ENCODE assay signal across 1 cellular context in the genomic region with DNA sequence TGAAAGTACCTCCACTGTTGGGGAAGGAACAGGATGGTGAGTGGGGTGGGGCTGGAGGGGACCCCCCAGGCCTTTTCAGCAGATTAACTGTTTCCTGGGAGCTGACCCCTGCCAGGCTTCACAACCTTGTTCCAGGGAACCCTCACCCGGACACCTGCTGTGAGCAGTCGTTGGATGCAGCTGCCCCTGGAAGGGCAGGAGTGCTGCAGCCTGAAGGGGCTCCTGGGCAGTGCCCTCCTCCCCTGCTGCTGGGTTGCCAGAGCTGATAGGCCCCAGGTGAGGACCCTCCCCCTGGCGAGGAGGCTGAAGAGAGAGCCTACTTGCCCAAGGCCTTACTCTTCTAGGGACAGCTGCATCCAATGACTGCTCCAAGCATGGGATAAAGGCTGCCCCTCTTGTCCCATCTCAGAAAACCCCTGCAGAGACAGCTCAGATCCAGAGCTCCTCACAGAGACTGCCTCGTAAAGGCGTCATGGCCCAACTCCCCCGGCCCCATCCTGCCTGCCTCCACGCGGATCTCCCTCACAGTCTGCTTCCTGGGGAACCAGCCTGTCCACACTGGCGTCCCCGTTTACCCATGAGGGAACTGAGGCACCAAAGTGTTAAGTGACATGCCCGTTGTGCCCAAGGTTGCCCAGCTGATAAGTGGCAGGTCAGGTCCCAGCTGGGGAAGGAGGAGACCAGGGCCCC.
TF ChIP-seq lines count a peak whose summit lies in the region.

No MANE protein-coding gene starts in this region.

TF ChIP-seq in HepG2, 621 proteins besides CTCF, POLR2A, EP300 and RAD21:
- TF ChIP-seq ZNF652 (CRISPR knock-in tag; IDR thresholded peaks at IDR 0.05; ENCODE audit: borderline replicate concordance, low read depth) (no peak), ZNF780A (CRISPR knock-in tag; IDR thresholded peaks at IDR 0.05) (no peak), NONO (IDR thresholded peaks at IDR 0.05) (no peak), NONO (CRISPR knock-in tag; conservative IDR thresholded peaks at IDR 0.05) (no peak), TCF12 (IDR thresholded peaks at IDR 0.05) (no peak), TCF12 (CRISPR knock-in tag; IDR thresholded peaks at IDR 0.05) (no peak), ZNF543 (CRISPR knock-in tag; IDR thresholded peaks at IDR 0.05) (no peak), NR2F2 (IDR thresholded peaks at IDR 0.05; ENCODE audit: borderline replicate concordance, low read depth) (no peak), SIX1 (CRISPR knock-in tag; IDR thresholded peaks at IDR 0.05; ENCODE audit: borderline replicate concordance) (no peak), ZFAT (CRISPR knock-in tag; conservative IDR thresholded peaks at IDR 0.05) (no peak), NCOA1 (CRISPR knock-in tag; IDR thresholded peaks at IDR 0.05) (no peak), FOXA3 (CRISPR knock-in tag; IDR thresholded peaks at IDR 0.05) (no peak), PHF21A (CRISPR knock-in tag; IDR thresholded peaks at IDR 0.05) (no peak)
- TF ChIP-seq, protein P1, sequence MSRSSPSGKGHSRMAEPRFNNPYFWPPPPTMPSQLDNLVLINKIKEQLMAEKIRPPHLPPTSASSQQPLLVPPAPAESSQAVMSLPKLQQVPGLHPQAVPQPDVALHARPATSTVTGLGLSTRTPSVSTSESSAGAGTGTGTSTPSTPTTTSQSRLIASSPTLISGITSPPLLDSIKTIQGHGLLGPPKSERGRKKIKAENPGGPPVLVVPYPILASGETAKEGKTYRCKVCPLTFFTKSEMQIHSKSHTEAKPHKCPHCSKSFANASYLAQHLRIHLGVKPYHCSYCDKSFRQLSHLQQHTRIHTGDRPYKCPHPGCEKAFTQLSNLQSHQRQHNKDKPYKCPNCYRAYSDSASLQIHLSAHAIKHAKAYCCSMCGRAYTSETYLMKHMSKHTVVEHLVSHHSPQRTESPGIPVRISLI (CRISPR knock-in tag; IDR thresholded peaks at IDR 0.05; ENCODE audit: borderline replicate concordance) = no peak
- TF ChIP-seq, protein P2, sequence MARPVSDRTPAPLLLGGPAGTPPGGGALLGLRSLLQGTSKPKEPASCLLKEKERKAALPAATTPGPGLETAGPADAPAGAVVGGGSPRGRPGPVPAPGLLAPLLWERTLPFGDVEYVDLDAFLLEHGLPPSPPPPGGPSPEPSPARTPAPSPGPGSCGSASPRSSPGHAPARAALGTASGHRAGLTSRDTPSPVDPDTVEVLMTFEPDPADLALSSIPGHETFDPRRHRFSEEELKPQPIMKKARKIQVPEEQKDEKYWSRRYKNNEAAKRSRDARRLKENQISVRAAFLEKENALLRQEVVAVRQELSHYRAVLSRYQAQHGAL (CRISPR knock-in tag; IDR thresholded peaks at IDR 0.05; ENCODE audit: not compliant biosample characterization) = no peak
- TF ChIP-seq, protein P3, sequence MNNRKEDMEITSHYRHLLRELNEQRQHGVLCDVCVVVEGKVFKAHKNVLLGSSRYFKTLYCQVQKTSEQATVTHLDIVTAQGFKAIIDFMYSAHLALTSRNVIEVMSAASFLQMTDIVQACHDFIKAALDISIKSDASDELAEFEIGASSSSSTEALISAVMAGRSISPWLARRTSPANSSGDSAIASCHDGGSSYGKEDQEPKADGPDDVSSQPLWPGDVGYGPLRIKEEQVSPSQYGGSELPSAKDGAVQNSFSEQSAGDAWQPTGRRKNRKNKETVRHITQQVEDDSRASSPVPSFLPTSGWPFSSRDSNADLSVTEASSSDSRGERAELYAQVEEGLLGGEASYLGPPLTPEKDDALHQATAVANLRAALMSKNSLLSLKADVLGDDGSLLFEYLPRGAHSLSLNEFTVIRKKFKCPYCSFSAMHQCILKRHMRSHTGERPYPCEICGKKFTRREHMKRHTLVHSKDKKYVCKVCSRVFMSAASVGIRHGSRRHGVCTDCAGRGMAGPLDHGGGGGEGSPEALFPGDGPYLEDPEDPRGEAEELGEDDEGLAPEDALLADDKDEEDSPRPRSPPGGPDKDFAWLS (CRISPR knock-in tag; IDR thresholded peaks at IDR 0.05; ENCODE audit: borderline replicate concordance) = no peak
- TF ChIP-seq, protein P4, sequence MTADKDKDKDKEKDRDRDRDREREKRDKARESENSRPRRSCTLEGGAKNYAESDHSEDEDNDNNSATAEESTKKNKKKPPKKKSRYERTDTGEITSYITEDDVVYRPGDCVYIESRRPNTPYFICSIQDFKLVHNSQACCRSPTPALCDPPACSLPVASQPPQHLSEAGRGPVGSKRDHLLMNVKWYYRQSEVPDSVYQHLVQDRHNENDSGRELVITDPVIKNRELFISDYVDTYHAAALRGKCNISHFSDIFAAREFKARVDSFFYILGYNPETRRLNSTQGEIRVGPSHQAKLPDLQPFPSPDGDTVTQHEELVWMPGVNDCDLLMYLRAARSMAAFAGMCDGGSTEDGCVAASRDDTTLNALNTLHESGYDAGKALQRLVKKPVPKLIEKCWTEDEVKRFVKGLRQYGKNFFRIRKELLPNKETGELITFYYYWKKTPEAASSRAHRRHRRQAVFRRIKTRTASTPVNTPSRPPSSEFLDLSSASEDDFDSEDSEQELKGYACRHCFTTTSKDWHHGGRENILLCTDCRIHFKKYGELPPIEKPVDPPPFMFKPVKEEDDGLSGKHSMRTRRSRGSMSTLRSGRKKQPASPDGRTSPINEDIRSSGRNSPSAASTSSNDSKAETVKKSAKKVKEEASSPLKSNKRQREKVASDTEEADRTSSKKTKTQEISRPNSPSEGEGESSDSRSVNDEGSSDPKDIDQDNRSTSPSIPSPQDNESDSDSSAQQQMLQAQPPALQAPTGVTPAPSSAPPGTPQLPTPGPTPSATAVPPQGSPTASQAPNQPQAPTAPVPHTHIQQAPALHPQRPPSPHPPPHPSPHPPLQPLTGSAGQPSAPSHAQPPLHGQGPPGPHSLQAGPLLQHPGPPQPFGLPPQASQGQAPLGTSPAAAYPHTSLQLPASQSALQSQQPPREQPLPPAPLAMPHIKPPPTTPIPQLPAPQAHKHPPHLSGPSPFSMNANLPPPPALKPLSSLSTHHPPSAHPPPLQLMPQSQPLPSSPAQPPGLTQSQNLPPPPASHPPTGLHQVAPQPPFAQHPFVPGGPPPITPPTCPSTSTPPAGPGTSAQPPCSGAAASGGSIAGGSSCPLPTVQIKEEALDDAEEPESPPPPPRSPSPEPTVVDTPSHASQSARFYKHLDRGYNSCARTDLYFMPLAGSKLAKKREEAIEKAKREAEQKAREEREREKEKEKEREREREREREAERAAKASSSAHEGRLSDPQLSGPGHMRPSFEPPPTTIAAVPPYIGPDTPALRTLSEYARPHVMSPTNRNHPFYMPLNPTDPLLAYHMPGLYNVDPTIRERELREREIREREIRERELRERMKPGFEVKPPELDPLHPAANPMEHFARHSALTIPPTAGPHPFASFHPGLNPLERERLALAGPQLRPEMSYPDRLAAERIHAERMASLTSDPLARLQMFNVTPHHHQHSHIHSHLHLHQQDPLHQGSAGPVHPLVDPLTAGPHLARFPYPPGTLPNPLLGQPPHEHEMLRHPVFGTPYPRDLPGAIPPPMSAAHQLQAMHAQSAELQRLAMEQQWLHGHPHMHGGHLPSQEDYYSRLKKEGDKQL (CRISPR knock-in tag; IDR thresholded peaks at IDR 0.05; ENCODE audit: low read depth) = no peak
